In the genomic region with DNA sequence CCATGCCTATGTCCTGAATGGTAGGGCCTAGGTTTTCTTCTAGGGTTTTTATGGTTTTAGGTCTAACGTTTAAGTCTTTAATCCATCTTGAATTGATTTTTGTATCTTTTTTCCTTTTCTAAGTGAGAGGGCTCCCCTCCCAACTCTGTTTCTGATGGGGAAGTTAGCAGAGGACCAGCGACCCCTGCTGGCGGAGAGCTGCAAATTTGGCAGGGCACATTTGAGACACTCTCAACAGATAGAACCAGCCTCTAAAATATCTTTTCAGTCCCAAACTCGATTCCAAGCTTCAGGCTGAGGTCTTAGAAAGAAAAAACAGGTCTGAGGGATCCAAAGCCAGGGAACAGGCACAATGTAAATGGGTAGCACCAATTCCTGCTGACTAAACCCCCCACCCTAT, we compare ENCODE assay signal across 10 cellular contexts. TPM values are rescaled to one million over a fixed set of nuclear protein-coding genes. Genes with fewer than 3 reads are reported as not detected.
DNase-seq lines count a peak whose midpoint lies in the region; ATAC-seq, FAIRE-seq and TF ChIP-seq lines count a peak whose summit lies in the region.
"Had no signal": no experiment of that assay in that cellular context is flagged by ENCODE, and none has a peak within 500 bp of the region (broad histone marks: within the 10 kb centered on the region; RNA-seq: fewer than 3 reads in every experiment).

No MANE protein-coding gene starts in this region.

- H4K20me1 ChIP-seq in endothelial cell of umbilical vein (replicated peaks; ENCODE audit: control insufficient read depth, extremely low read depth, insufficient read depth, low read length), result no peaks in the 10 kb centered on the region

- no peak for ATAC-seq in HG02970 (IDR thresholded peaks at IDR 0.05; ENCODE audit: low FRiP score, unreplicated experiment)
- ATAC-seq in HG03139 (IDR thresholded peaks at IDR 0.05; ENCODE audit: unreplicated experiment), result no peak

- no TSS peak for BruUV-seq in endothelial cell of umbilical vein (replicated peaks; lab: Mats Ljungman, UMichigan)

- no peaks in the 10 kb centered on the region for H3K9me1 ChIP-seq in endothelial cell of umbilical vein (replicated peaks; ENCODE audit: control insufficient read depth, extremely low read depth, insufficient read depth, low read length)

- POLR2A ChIA-PET in endothelial cell of umbilical vein (lab: Charles Lee), result no interaction called here

- peak; percentile 77 for FAIRE-seq in endothelial cell of umbilical vein (lab: Jason Lieb, UNC)
- FAIRE-seq: TTC549 had no signal

- dilution Hi-C loops in endothelial cell of umbilical vein (cut with MboI; ENCODE audit: extremely low pct_ligation_motif_present, low sequenced_read_pairs), result no loop called here

- no peak overlapping the region for H3K9ac ChIP-seq in endothelial cell of umbilical vein (replicated peaks; ENCODE audit: extremely low read depth, insufficient read depth, low read length)

- no peaks in the 10 kb centered on the region for H3K27me3 ChIP-seq in endothelial cell of umbilical vein (ENCODE audit: control insufficient read depth in 2 of 2, insufficient read depth in 2 of 2, low read length in 2 of 2)

- intact Hi-C loops in endothelial cell of umbilical vein (cut with micrococcal nuclease), result no loop called here

- H3K4me1 ChIP-seq in endothelial cell of umbilical vein (ENCODE audit: control insufficient read depth, extremely low read depth, insufficient read depth, low read length), result no peaks in the 10 kb centered on the region

- H3K9me3 ChIP-seq in endothelial cell of umbilical vein (replicated peaks; ENCODE audit: control insufficient read depth, insufficient read depth, low read length), result no peaks in the 10 kb centered on the region

- no peak overlapping the region for H2AFZ ChIP-seq in endothelial cell of umbilical vein (ENCODE audit: low read depth, low read length)

- CTCF ChIA-PET in endothelial cell of umbilical vein (lab: Charles Lee), result interaction anchor here (0.7 to 1.7 kb wide), 8 partner anchors 9 to 306 kb away, joined by 3 to 8 read pairs (median 4); no protein-coding TSS in a partner anchor

- no peaks in the 10 kb centered on the region for H3K79me2 ChIP-seq in endothelial cell of umbilical vein (ENCODE audit: control insufficient read depth, insufficient read depth, low read length)

- H3K4me3 ChIP-seq in endothelial cell of umbilical vein (replicated peaks in 1 of 3; ENCODE audit: insufficient read depth in 1 of 3, low read depth in 1 of 3, low read length in 3 of 3), result no peak overlapping the region

- no peak overlapping the region for H3K27ac ChIP-seq in endothelial cell of umbilical vein (ENCODE audit: insufficient read depth, low read depth, low read length)

- no peak overlapping the region for H3K4me2 ChIP-seq in endothelial cell of umbilical vein (ENCODE audit: insufficient read depth, low read length)

- TF ChIP-seq CTCF in endothelial cell of umbilical vein (IDR thresholded peaks at IDR 0.05; ENCODE audit: extremely low read depth in 1 of 2, insufficient read depth in 1 of 2, low read depth in 1 of 2, low read length in 2 of 2), result peak; percentile 62 to 75

- H3K36me3 ChIP-seq in endothelial cell of umbilical vein (ENCODE audit: control insufficient read depth in 2 of 2, extremely low read depth in 1 of 2, insufficient read depth in 2 of 2, low read length in 2 of 2), result no peaks in the 10 kb centered on the region

- TF ChIP-seq POLR2A in endothelial cell of umbilical vein (IDR thresholded peaks at IDR 0.05; ENCODE audit: low read depth, low read length), result no peak

- peak; percentile 48 for DNase-seq in NCI-H748 (lab: John Stamatoyannopoulos, UW; ENCODE audit: unreplicated experiment)
- no peak for DNase-seq in NCI-H748 treated with DMSO at 0.1 percent for 48 hours (lab: John Stamatoyannopoulos, UW)
- DNase-seq in T follicular helper cell (ENCODE audit: low read depth), result peak; percentile 18
- DNase-seq in endothelial cell of umbilical vein (ENCODE audit: low read depth, low spot score), result peak; percentile 6
- DNase-seq in stimulated activated CD8-positive, alpha-beta memory T cell treated with anti-CD3 and anti-CD28 coated beads, Interleukin-15, amount 100 ng/mL, for 1 hour (ENCODE audit: low read depth), result peak; percentile 15
- no peak for DNase-seq in NCI-H2107 treated with DMSO at 0.1 percent for 48 hours (lab: John Stamatoyannopoulos, UW; ENCODE audit: unreplicated experiment)

TF ChIP-seq in endothelial cell of umbilical vein, 7 proteins besides CTCF, POLR2A, EP300 and RAD21:
- no peak for TF ChIP-seq EZH2 (IDR thresholded peaks at IDR 0.05; ENCODE audit: borderline replicate concordance, low read depth, low read length, severe bottlenecking)
- TF ChIP-seq FOS (IDR thresholded peaks at IDR 0.05; ENCODE audit: borderline replicate concordance, insufficient read depth, low read length), result no peak
- no peak for TF ChIP-seq JUN (IDR thresholded peaks at IDR 0.05; ENCODE audit: borderline replicate concordance, insufficient read depth, insufficient read length, low read depth)
- TF ChIP-seq MYC (IDR thresholded peaks at IDR 0.05; ENCODE audit: low read depth, low read length), result no peak
- TF ChIP-seq, protein P1, sequence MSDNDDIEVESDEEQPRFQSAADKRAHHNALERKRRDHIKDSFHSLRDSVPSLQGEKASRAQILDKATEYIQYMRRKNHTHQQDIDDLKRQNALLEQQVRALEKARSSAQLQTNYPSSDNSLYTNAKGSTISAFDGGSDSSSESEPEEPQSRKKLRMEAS (IDR thresholded peaks at IDR 0.05; ENCODE audit: insufficient read depth, insufficient read length), result no peak
- no peak for TF ChIP-seq GATA2 (IDR thresholded peaks at IDR 0.05; ENCODE audit: insufficient read depth, insufficient read length, low read depth, low read length)
- TF ChIP-seq POLR2AphosphoS5 (IDR thresholded peaks at IDR 0.05; ENCODE audit: insufficient read depth, low read depth, low read length), result no peak

RNA-seq across cellular contexts. Expression of a gene that starts 32.5 kb away (rescaled TPM):
- total RNA-seq in endothelial cell of umbilical vein, result 4.2 and 4.8 TPM in 2 replicates
- polyA plus RNA-seq in endothelial cell of umbilical vein, result 4.9 and 5.1 TPM in 2 replicates
- 3.2 and 3.4 TPM in 2 replicates for polyA plus RNA-seq in endothelial cell of umbilical vein (2011; cell fraction: cytosol; rRNA removed)
- polyA plus RNA-seq in endothelial cell of umbilical vein (2011; cell fraction: nucleus; rRNA removed), result 2.3 and 3.0 TPM in 2 replicates
- polyA plus RNA-seq in endothelial cell of umbilical vein (2012), result 4.1 and 7.1 TPM in 2 replicates
- 3.6 and 4.3 TPM in 2 replicates for polyA minus RNA-seq in endothelial cell of umbilical vein
- 2.2 TPM for polyA minus RNA-seq in endothelial cell of umbilical vein (2011; cell fraction: cytosol; rRNA and poly(A)+ RNA removed)
- polyA minus RNA-seq in endothelial cell of umbilical vein (2011; cell fraction: nucleus; rRNA and poly(A)+ RNA removed), result 1.5 and 2.0 TPM in 2 replicates

RNA-seq across cellular contexts. Expression of a gene that starts 52.2 kb away (rescaled TPM):
- not detected in 2 replicates for total RNA-seq in endothelial cell of umbilical vein
- polyA plus RNA-seq in endothelial cell of umbilical vein, result not detected in 2 replicates
- polyA plus RNA-seq in endothelial cell of umbilical vein (2011; cell fraction: cytosol; rRNA removed), result not detected in 2 replicates
- not detected in 2 replicates for polyA plus RNA-seq in endothelial cell of umbilical vein (2011; cell fraction: nucleus; rRNA removed)
- not detected in 2 replicates for polyA plus RNA-seq in endothelial cell of umbilical vein (2012)
- polyA minus RNA-seq in endothelial cell of umbilical vein, result not detected in 2 replicates
- polyA minus RNA-seq in endothelial cell of umbilical vein (2011; cell fraction: cytosol; rRNA and poly(A)+ RNA removed), result not detected
- polyA minus RNA-seq in endothelial cell of umbilical vein (2011; cell fraction: nucleus; rRNA and poly(A)+ RNA removed), result not detected in 2 replicates
- polyA plus RNA-seq: neural cell had no signal

Comparison
In these comparisons a context has a peak if more than half of its experiments do, and no peak if none do; other contexts are left out.
1. DNase-seq: peak in NCI-H748 (single experiment), T follicular helper cell (single experiment), endothelial cell of umbilical vein (single experiment) and stimulated activated CD8-positive, alpha-beta memory T cell treated with anti-CD3 and anti-CD28 coated beads, Interleukin-15, amount 100 ng/mL, for 1 hour (single experiment); none in NCI-H748 treated with DMSO at 0.1 percent for 48 hours (single experiment) and NCI-H2107 treated with DMSO at 0.1 percent for 48 hours (single experiment).